In genomic region chr10:93437946-93438795, GRCh38 we compare ENCODE assay signal across 11 cellular contexts. TPM values are rescaled to one million over a fixed set of nuclear protein-coding genes. Genes with fewer than 3 reads are reported as not detected.
A peak's percentile ranks its signal among the peaks of the same experiment; 100 is the strongest.
DNase-seq lines count a peak whose midpoint lies in the region; ATAC-seq and TF ChIP-seq lines count a peak whose summit lies in the region.
"Had no signal": no experiment of that assay in that cellular context is flagged by ENCODE, and none has a peak within 500 bp of the region (broad histone marks: within the 10 kb centered on the region; RNA-seq: fewer than 3 reads in every experiment).

No MANE protein-coding gene starts in this region.

- intact Hi-C loops in Caco-2 (cut with micrococcal nuclease; ENCODE audit: unreplicated experiment), result loop anchor here (1.0 to 2.0 kb wide), 6 partner anchors 7 to 44 kb away; partner anchors contain the start of gene MYOF

- BruUV-seq in Caco-2 (replicated peaks; lab: Mats Ljungman, UMichigan), result no TSS peak

- H3K27ac Mint-ChIP-seq in Caco-2 (ENCODE audit: unreplicated experiment), result peak overlapping the region; percentile 96
- no peak overlapping the region for H3K27ac Mint-ChIP-seq in activated T-helper 17 cell treated with anti-CD3 and anti-CD28 coated beads, Interleukin-2, amount 50 U/mL, for 72 hours

- H2AFZ ChIP-seq in trophoblast cell (ENCODE audit: insufficient read depth, low read length, poor library complexity), result peak overlapping the region; percentile 90

- no peak for TF ChIP-seq CTCF in Caco-2 (IDR thresholded peaks at IDR 0.05; ENCODE audit: insufficient read depth in 1 of 2, low read depth in 1 of 2, low read length in 1 of 2, severe bottlenecking in 1 of 2, unreplicated experiment in 1 of 2)
- no peak for TF ChIP-seq CTCF in WI38 (IDR thresholded peaks at IDR 0.05; ENCODE audit: low read depth, low read length)

- no peak overlapping the region for H3K23ac ChIP-seq in trophoblast cell (ENCODE audit: low read length)

- H3K18ac ChIP-seq in trophoblast cell (ENCODE audit: low read length), result peak overlapping the region; percentile 99

- H3K36me3 Mint-ChIP-seq in Caco-2 (ENCODE audit: insufficient read depth, unreplicated experiment), result peaks cover 67% of the 10 kb centered on the region
- peaks cover 6% of the 10 kb centered on the region for H3K36me3 Mint-ChIP-seq in activated T-helper 17 cell treated with anti-CD3 and anti-CD28 coated beads, Interleukin-2, amount 50 U/mL, for 72 hours (ENCODE audit: low read depth)

- no CpG with 5 or more reads among the region's 25 CpGs for whole genome bisulfite sequencing in trophoblast cell (ENCODE audit: extremely low coverage, insufficient coverage, insufficient read length)

- H2BK120ac ChIP-seq in trophoblast cell (ENCODE audit: insufficient read depth, low read length, poor library complexity), result peak overlapping the region; percentile 100

- peak overlapping the region; percentile 17 for H3K9ac ChIP-seq in trophoblast cell (ENCODE audit: low read length)

- H3K27ac ChIP-seq in trophoblast cell (ENCODE audit: low read depth, low read length), result peak overlapping the region; percentile 100

- H2BK5ac ChIP-seq in trophoblast cell (ENCODE audit: low read depth, low read length, poor library complexity), result peak overlapping the region; percentile 100

- no peaks in the 10 kb centered on the region for H3K9me3 ChIP-seq in Caco-2
- H3K9me3 ChIP-seq in trophoblast cell (ENCODE audit: insufficient read depth, low read depth, low read length), result no peaks in the 10 kb centered on the region

- peak overlapping the region; percentile 56 for H3K4me2 ChIP-seq in trophoblast cell (ENCODE audit: low read length)

- peak overlapping the region; percentile 99 for H3K14ac ChIP-seq in trophoblast cell (ENCODE audit: low read length)

- peak overlapping the region; percentile 99 for H2BK12ac ChIP-seq in trophoblast cell (ENCODE audit: low read length)

- H3K79me1 ChIP-seq in trophoblast cell (ENCODE audit: low read length), result peaks cover 24% of the 10 kb centered on the region

- H4K12ac ChIP-seq in trophoblast cell (ENCODE audit: low read depth, low read length), result peak overlapping the region; percentile 94

- DNase-seq in Caco-2, result peak in 1 of 2 experiments; percentile 36
- DNase-seq in glomerular visceral epithelial cell (ENCODE audit: extremely low spot score), result peak; percentile 68
- DNase-seq in trophoblast cell, result peak; percentile 88 to 94
- DNase-seq in stimulated activated CD4-positive, alpha-beta T cell treated with anti-CD3 and anti-CD28 coated beads, Interleukin-2, amount 100 ng/mL, for 24 hours, result no peak
- DNase-seq: activated CD4-positive, alpha-beta T cell treated with anti-CD3 and anti-CD28 coated beads for 4 hours; DND-41; NCI-H1436 treated with DMSO at 0.1 percent for 48 hours had no signal

- H3K4me3 Mint-ChIP-seq in Caco-2 (ENCODE audit: unreplicated experiment), result peak overlapping the region; percentile 60
- no peak overlapping the region for H3K4me3 Mint-ChIP-seq in activated T-helper 17 cell treated with anti-CD3 and anti-CD28 coated beads, Interleukin-2, amount 50 U/mL, for 72 hours

- H3K4ac ChIP-seq in trophoblast cell (ENCODE audit: low read depth, low read length), result peak overlapping the region; percentile 95

- H4K8ac ChIP-seq in trophoblast cell (ENCODE audit: low read depth, low read length), result peak overlapping the region; percentile 98

- no peak overlapping the region for H3K4me3 ChIP-seq in Caco-2 (ENCODE audit: low read depth, low read length)
- H3K4me3 ChIP-seq in WI38 (ENCODE audit: low read depth, low read length), result peak overlapping the region; percentile 29
- no peak overlapping the region for H3K4me3 ChIP-seq in trophoblast cell (ENCODE audit: low read depth, low read length)

- peaks cover 72% of the 10 kb centered on the region for H3K4me1 Mint-ChIP-seq in Caco-2 (ENCODE audit: low read depth, unreplicated experiment)
- no peaks in the 10 kb centered on the region for H3K4me1 Mint-ChIP-seq in activated T-helper 17 cell treated with anti-CD3 and anti-CD28 coated beads, Interleukin-2, amount 50 U/mL, for 72 hours

- H3K4me1 ChIP-seq in Caco-2 (peaks cover 78% of the 10 kb centered on the region), trophoblast cell (ENCODE audit: control insufficient read depth in 1 of 2, insufficient read depth in 2 of 2, low read length in 2 of 2) (peaks cover 20 to 28% of the 10 kb centered on the region in 2 experiments)

- POLR2A ChIA-PET in Caco-2 (lab: Charles Lee), result interaction anchor here (1.3 to 2.2 kb wide), 5 partner anchors 19 to 44 kb away, joined by 3 to 22 read pairs (median 5); partner anchors contain the start of gene MYOF

- H3K79me2 ChIP-seq in trophoblast cell (ENCODE audit: control insufficient read depth, insufficient read depth, low read length, poor library complexity), result peaks cover 8% of the 10 kb centered on the region

- H3K27me3 ChIP-seq in Caco-2 (replicated peaks; ENCODE audit: control insufficient read depth, insufficient read depth, low read length) (no peaks in the 10 kb centered on the region), trophoblast cell (ENCODE audit: insufficient read depth, low read length) (no peaks in the 10 kb centered on the region)

- CTCF ChIA-PET in Caco-2 (lab: Charles Lee), result interaction anchor here (1.3 to 1.7 kb wide), 2 partner anchors 33 to 44 kb away, joined by 7 to 12 read pairs; partner anchors contain the start of gene MYOF

- H4K91ac ChIP-seq in trophoblast cell (ENCODE audit: low read depth, low read length), result peak overlapping the region; percentile 100

- ATAC-seq in HG03521 (IDR thresholded peaks at IDR 0.05; ENCODE audit: unreplicated experiment), result no peak
- ATAC-seq in HG02763 (IDR thresholded peaks at IDR 0.05; ENCODE audit: unreplicated experiment), result no peak
- ATAC-seq in activated T-helper 17 cell treated with anti-CD3 and anti-CD28 coated beads, Interleukin-2, amount 50 U/mL, for 72 hours (replicated peaks), result no peak

- H2AK5ac ChIP-seq in trophoblast cell (ENCODE audit: low read length), result peak overlapping the region; percentile 97

- no peaks in the 10 kb centered on the region for H3K27me3 Mint-ChIP-seq in Caco-2 (ENCODE audit: insufficient read depth, unreplicated experiment)
- H3K27me3 Mint-ChIP-seq in activated T-helper 17 cell treated with anti-CD3 and anti-CD28 coated beads, Interleukin-2, amount 50 U/mL, for 72 hours, result peaks cover under 1% of the 10 kb centered on the region

- H3K36me3 ChIP-seq in Caco-2 (ENCODE audit: control insufficient read depth, insufficient read depth, low read length) (no peaks in the 10 kb centered on the region), trophoblast cell (ENCODE audit: control insufficient read depth in 1 of 2, insufficient read depth in 2 of 2, low read length in 2 of 2) (peaks cover 0 to 3% of the 10 kb centered on the region in 2 experiments)

- H3K9me3 Mint-ChIP-seq in Caco-2 (ENCODE audit: unreplicated experiment), result peaks cover 3% of the 10 kb centered on the region
- no peaks in the 10 kb centered on the region for H3K9me3 Mint-ChIP-seq in activated T-helper 17 cell treated with anti-CD3 and anti-CD28 coated beads, Interleukin-2, amount 50 U/mL, for 72 hours

RNA-seq across cellular contexts. Expression of gene MYOF, which starts 44.0 kb away (rescaled TPM):
- 148 and 176 TPM in 2 replicates for total RNA-seq in Caco-2 (2022)
- polyA plus RNA-seq in trophoblast cell (2013), result 105 and 106 TPM in 2 replicates
- total RNA-seq in activated T-helper 17 cell treated with anti-CD3 and anti-CD28 coated beads, Interleukin-2, amount 50 U/mL, for 72 hours, result 10 to 100 TPM; 30.6 to 50.2 TPM

RNA-seq across cellular contexts. Expression of gene CEP55, which starts 58.2 kb away (rescaled TPM):
- total RNA-seq in Caco-2 (2022), result 64.5 and 65.3 TPM in 2 replicates
- polyA plus RNA-seq in trophoblast cell (2013), result 26.3 and 28.5 TPM in 2 replicates
- total RNA-seq in activated T-helper 17 cell treated with anti-CD3 and anti-CD28 coated beads, Interleukin-2, amount 50 U/mL, for 72 hours, result 10 to 100 TPM; 47.8 to 73.8 TPM

Comparison
In these comparisons a context has a peak if more than half of its experiments do, and no peak if none do; other contexts are left out.
1. DNase-seq: peak in glomerular visceral epithelial cell (single experiment) and trophoblast cell (2 of 2); none in stimulated activated CD4-positive, alpha-beta T cell treated with anti-CD3 and anti-CD28 coated beads, Interleukin-2, amount 100 ng/mL, for 24 hours (0 of 2).